8 cellular contexts compared by ENCODE assay signal in the genomic region with DNA sequence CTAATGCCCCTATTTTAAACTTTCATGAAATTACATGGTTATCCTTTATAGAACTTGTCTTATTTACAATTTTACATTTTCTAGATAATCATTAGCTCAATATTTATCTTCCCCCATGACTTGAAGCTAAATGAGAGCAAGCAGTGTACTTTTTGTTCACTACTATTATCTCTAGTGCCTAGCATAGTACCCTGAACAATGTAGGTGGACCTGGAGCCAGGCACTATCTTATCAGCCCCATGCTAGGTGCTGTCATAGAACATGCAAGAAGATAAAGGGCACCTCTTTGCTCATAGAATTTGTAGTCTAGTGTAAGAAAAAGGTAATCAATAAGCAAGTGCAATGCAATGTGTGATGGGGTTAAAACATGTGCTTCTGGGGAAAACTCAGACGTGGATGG.
"Had no signal": no experiment of that assay in that cellular context is flagged by ENCODE, and none has a peak within 500 bp of the region (broad histone marks: within the 10 kb centered on the region; RNA-seq: fewer than 3 reads in every experiment).

No MANE protein-coding gene starts in this region.

- H3K27ac Mint-ChIP-seq: GM23338, H9 had no signal

- H2AFZ ChIP-seq: GM23338 had no signal

- H3K9me3 Mint-ChIP-seq: GM23338, H9 had no signal

- H3K4me1 Mint-ChIP-seq: GM23338, H9 had no signal

- H3K4me3 Mint-ChIP-seq: GM23338, H9 had no signal

- H3K4me3 ChIP-seq: GM23338, K562 had no signal

- DNase-seq: H9, HCEC 1CT, IMR-90 had no signal

- H3K4me2 ChIP-seq: GM23338 had no signal

- H3K27ac ChIP-seq: HL-60 had no signal

- ATAC-seq: GM23338, K562 had no signal

- FAIRE-seq: H1, H54, K562 had no signal
